ENCODE assay signal across 9 cellular contexts in the genomic region with DNA sequence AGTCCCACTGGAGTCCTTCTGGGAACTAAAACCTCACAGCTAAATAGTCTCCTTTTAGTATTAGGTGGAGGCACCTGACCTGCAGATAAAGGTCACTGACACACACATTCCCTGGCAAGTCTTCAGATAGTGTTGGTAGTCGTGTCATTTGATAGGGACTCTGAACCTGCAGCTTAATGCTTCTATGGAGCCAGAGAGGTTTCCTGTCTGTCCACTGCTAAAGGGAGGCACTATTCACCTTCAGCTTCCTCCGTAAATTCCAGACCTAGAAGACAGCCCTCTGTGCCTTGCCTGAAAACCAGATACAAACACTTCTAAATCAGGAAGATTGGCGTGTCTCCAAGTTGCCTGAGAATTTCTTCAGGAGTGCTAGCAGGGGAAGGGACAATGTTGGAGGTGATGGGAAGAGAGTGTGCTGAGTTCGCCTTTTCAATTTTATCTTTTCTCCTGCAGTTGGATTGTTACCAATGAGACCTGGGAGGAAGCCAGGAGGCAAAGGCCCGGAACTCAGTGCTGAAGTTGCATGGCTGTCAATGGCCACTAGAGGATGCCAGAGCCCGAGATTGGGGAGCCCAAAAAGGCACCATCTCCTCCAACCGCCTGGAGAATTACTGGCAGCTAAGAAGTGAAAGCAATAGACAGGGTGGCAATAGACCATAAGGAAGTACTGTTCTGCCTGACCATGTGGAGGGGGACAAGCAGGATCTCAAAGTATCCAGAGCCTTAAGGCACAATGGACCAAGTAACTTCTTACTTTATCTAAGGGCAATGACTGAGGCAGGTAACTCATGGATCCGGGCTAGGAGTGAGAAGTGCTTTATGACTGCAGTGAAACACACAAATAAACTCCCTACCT.
DNase-seq lines count a peak whose midpoint lies in the region; ATAC-seq and TF ChIP-seq lines count a peak whose summit lies in the region.
"Had no signal": no experiment of that assay in that cellular context is flagged by ENCODE, and none has a peak within 500 bp of the region (broad histone marks: within the 10 kb centered on the region; RNA-seq: fewer than 3 reads in every experiment).

No MANE protein-coding gene starts in this region.

- H3K9me3 ChIP-seq in CD8-positive, alpha-beta memory T cell (ENCODE audit: low read length) = no peaks in the 10 kb centered on the region

- H3K27ac ChIP-seq in CD8-positive, alpha-beta memory T cell (ENCODE audit: low read depth, low read length) = no peak overlapping the region

- H3K9me3 Mint-ChIP-seq in CD8-positive, alpha-beta memory T cell = no peaks in the 10 kb centered on the region
- no peaks in the 10 kb centered on the region for H3K9me3 Mint-ChIP-seq in activated CD4-positive, alpha-beta memory T cell treated with anti-CD3 and anti-CD28 coated beads for 36 hours
- H3K9me3 Mint-ChIP-seq in mesothelial cell of epicardium = no peaks in the 10 kb centered on the region
- H3K9me3 Mint-ChIP-seq: activated naive CD4-positive, alpha-beta T cell treated with anti-CD3 and anti-CD28 coated beads, Interleukin-2, amount 50 U/mL, for 24 hours had no signal

- no peak overlapping the region for H3K4me3 ChIP-seq in CD8-positive, alpha-beta memory T cell (ENCODE audit: low read length)

- H3K27me3 Mint-ChIP-seq in CD8-positive, alpha-beta memory T cell = peaks cover 9 to 26% of the 10 kb centered on the region in 2 donors
- no peaks in the 10 kb centered on the region for H3K27me3 Mint-ChIP-seq in activated CD4-positive, alpha-beta memory T cell treated with anti-CD3 and anti-CD28 coated beads for 36 hours
- H3K27me3 Mint-ChIP-seq in mesothelial cell of epicardium (ENCODE audit: low read depth) = no peaks in the 10 kb centered on the region

- intact Hi-C loops in activated CD4-positive, alpha-beta memory T cell treated with anti-CD3 and anti-CD28 coated beads for 36 hours (cut with micrococcal nuclease) = loop anchor here (1.0 to 10.0 kb wide), 4 partner anchors 82 to 953 kb away; a partner anchor contains a TSS

- H3K4me3 Mint-ChIP-seq in CD8-positive, alpha-beta memory T cell = peak overlapping the region in 1 of 7 donors; percentile 10
- no peak overlapping the region for H3K4me3 Mint-ChIP-seq in activated CD4-positive, alpha-beta memory T cell treated with anti-CD3 and anti-CD28 coated beads for 36 hours
- H3K4me3 Mint-ChIP-seq in mesothelial cell of epicardium = no peak overlapping the region
- H3K4me3 Mint-ChIP-seq: activated naive CD4-positive, alpha-beta T cell treated with anti-CD3 and anti-CD28 coated beads, Interleukin-2, amount 50 U/mL, for 24 hours had no signal

- ATAC-seq in GM19397 (IDR thresholded peaks at IDR 0.05; ENCODE audit: unreplicated experiment) (peak; percentile 95), HG03520 (IDR thresholded peaks at IDR 0.05; ENCODE audit: unreplicated experiment) (peak; percentile 93)

- CTCF ChIA-PET in CD8-positive, alpha-beta memory T cell (lab: Charles Lee) = interaction anchor here (1.1 to 1.4 kb wide), 4 partner anchors 19 to 950 kb away, joined by 3 to 5 read pairs (median 4); no protein-coding TSS in a partner anchor
- CTCF ChIA-PET in activated CD4-positive, alpha-beta memory T cell treated with anti-CD3 and anti-CD28 coated beads for 36 hours (lab: Charles Lee) = interaction anchor here (0.6 to 3.0 kb wide), 13 partner anchors 9 to 949 kb away, joined by 3 to 14 read pairs (median 4); a partner anchor contains a TSS

- POLR2A ChIA-PET in CD8-positive, alpha-beta memory T cell (lab: Charles Lee) = no interaction called here
- POLR2A ChIA-PET in activated CD4-positive, alpha-beta memory T cell treated with anti-CD3 and anti-CD28 coated beads for 36 hours (lab: Charles Lee) = no interaction called here

- no peaks in the 10 kb centered on the region for H3K27me3 ChIP-seq in CD8-positive, alpha-beta memory T cell (ENCODE audit: insufficient read depth, low read length, poor library complexity, severe bottlenecking)

- no peaks in the 10 kb centered on the region for H3K36me3 ChIP-seq in CD8-positive, alpha-beta memory T cell (ENCODE audit: insufficient read depth, low read length)

- peak overlapping the region in 2 of 8 donors; percentile 9 to 26 for H3K27ac Mint-ChIP-seq in CD8-positive, alpha-beta memory T cell
- no peak overlapping the region for H3K27ac Mint-ChIP-seq in activated CD4-positive, alpha-beta memory T cell treated with anti-CD3 and anti-CD28 coated beads for 36 hours
- H3K27ac Mint-ChIP-seq in mesothelial cell of epicardium = no peak overlapping the region
- H3K27ac Mint-ChIP-seq: activated naive CD4-positive, alpha-beta T cell treated with anti-CD3 and anti-CD28 coated beads, Interleukin-2, amount 50 U/mL, for 24 hours had no signal

- no peaks in the 10 kb centered on the region for H3K4me1 ChIP-seq in CD8-positive, alpha-beta memory T cell (ENCODE audit: insufficient read depth, low read length)

- TF ChIP-seq CTCF in mesothelial cell of epicardium (IDR thresholded peaks at IDR 0.05; ENCODE audit: unreplicated experiment) = peak; percentile 80

- H3K36me3 Mint-ChIP-seq in CD8-positive, alpha-beta memory T cell = no peaks in the 10 kb centered on the region
- H3K36me3 Mint-ChIP-seq in activated CD4-positive, alpha-beta memory T cell treated with anti-CD3 and anti-CD28 coated beads for 36 hours = no peaks in the 10 kb centered on the region
- no peaks in the 10 kb centered on the region for H3K36me3 Mint-ChIP-seq in mesothelial cell of epicardium
- H3K36me3 Mint-ChIP-seq: activated naive CD4-positive, alpha-beta T cell treated with anti-CD3 and anti-CD28 coated beads, Interleukin-2, amount 50 U/mL, for 24 hours had no signal

- peak; percentile 33 to 62 (median 42) for DNase-seq in CD8-positive, alpha-beta memory T cell
- DNase-seq in NCI-H748 treated with DMSO at 0.1 percent for 48 hours (lab: John Stamatoyannopoulos, UW) = peak; percentile 42
- DNase-seq in activated CD4-positive, alpha-beta memory T cell treated with anti-CD3 and anti-CD28 coated beads for 36 hours = peak; percentile 74
- DNase-seq in effector CD4-positive, alpha-beta T cell = peak; percentile 33
- DNase-seq in mesothelial cell of epicardium (ENCODE audit: low spot score in 2 of 2, unreplicated experiment in 2 of 2) = peak; percentile 30 to 67
- DNase-seq in stimulated activated CD8-positive, alpha-beta memory T cell treated with anti-CD3 and anti-CD28 coated beads, Interleukin-4, amount 100 ng/mL, for 24 hours (ENCODE audit: low read depth) = peak; percentile 31

- peaks cover 0 to 7% (median 3%) of the 10 kb centered on the region in 3 donors for H3K4me1 Mint-ChIP-seq in CD8-positive, alpha-beta memory T cell
- peaks cover 3% of the 10 kb centered on the region for H3K4me1 Mint-ChIP-seq in activated CD4-positive, alpha-beta memory T cell treated with anti-CD3 and anti-CD28 coated beads for 36 hours (ENCODE audit: low read depth)
- H3K4me1 Mint-ChIP-seq in mesothelial cell of epicardium = peaks cover 5% of the 10 kb centered on the region
